In the genomic region with DNA sequence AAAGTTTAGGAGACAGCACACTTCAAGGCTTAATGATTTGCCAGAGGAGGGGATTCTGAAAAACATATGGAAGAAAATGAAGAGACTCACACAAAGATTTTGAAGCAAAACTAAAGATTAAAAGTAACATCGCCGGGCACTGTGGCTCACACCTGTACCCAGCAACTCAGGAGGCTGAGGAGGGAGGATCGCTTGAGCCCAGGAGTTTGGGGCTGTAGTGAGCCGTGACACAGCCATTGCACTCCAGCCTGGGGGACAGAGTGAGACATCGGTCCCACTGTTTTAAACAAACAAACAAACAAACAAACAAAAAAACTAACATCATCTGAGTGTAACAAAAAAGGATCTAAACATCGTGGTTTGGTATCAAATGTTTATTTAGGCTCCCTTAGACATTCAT, we compare ENCODE assay signal across 1 cellular context.
TF ChIP-seq lines count a peak whose summit lies in the region.

No MANE protein-coding gene starts in this region.

TF ChIP-seq in SK-N-SH treated with all-trans-retinoic acid at 6 μM for 48 hours, 23 proteins besides CTCF, POLR2A, EP300 and RAD21 (continued from another document):
- TF ChIP-seq, protein P1, sequence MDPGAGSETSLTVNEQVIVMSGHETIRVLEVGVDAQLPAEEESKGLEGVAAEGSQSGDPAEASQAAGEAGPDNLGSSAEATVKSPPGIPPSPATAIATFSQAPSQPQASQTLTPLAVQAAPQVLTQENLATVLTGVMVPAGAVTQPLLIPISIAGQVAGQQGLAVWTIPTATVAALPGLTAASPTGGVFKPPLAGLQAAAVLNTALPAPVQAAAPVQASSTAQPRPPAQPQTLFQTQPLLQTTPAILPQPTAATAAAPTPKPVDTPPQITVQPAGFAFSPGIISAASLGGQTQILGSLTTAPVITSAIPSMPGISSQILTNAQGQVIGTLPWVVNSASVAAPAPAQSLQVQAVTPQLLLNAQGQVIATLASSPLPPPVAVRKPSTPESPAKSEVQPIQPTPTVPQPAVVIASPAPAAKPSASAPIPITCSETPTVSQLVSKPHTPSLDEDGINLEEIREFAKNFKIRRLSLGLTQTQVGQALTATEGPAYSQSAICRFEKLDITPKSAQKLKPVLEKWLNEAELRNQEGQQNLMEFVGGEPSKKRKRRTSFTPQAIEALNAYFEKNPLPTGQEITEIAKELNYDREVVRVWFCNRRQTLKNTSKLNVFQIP (CRISPR knock-in tag; IDR thresholded peaks at IDR 0.05; ENCODE audit: borderline replicate concordance, low read depth) = no peak
- no peak for TF ChIP-seq ZNF8 (CRISPR knock-in tag; IDR thresholded peaks at IDR 0.05)
- no peak for TF ChIP-seq RARB (CRISPR knock-in tag; IDR thresholded peaks at IDR 0.05)
- TF ChIP-seq TCF4 (CRISPR knock-in tag; IDR thresholded peaks at IDR 0.05; ENCODE audit: borderline replicate concordance) = no peak
- no peak for TF ChIP-seq TOX (CRISPR knock-in tag; IDR thresholded peaks at IDR 0.05; ENCODE audit: borderline replicate concordance)
- TF ChIP-seq, protein P2, sequence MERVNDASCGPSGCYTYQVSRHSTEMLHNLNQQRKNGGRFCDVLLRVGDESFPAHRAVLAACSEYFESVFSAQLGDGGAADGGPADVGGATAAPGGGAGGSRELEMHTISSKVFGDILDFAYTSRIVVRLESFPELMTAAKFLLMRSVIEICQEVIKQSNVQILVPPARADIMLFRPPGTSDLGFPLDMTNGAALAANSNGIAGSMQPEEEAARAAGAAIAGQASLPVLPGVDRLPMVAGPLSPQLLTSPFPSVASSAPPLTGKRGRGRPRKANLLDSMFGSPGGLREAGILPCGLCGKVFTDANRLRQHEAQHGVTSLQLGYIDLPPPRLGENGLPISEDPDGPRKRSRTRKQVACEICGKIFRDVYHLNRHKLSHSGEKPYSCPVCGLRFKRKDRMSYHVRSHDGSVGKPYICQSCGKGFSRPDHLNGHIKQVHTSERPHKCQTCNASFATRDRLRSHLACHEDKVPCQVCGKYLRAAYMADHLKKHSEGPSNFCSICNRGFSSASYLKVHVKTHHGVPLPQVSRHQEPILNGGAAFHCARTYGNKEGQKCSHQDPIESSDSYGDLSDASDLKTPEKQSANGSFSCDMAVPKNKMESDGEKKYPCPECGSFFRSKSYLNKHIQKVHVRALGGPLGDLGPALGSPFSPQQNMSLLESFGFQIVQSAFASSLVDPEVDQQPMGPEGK (CRISPR knock-in tag; IDR thresholded peaks at IDR 0.05; ENCODE audit: borderline replicate concordance) = no peak
- no peak for TF ChIP-seq ESRRG (CRISPR knock-in tag; IDR thresholded peaks at IDR 0.05)
- no peak for TF ChIP-seq GLIS3 (CRISPR knock-in tag; IDR thresholded peaks at IDR 0.05)
- TF ChIP-seq, protein P3, sequence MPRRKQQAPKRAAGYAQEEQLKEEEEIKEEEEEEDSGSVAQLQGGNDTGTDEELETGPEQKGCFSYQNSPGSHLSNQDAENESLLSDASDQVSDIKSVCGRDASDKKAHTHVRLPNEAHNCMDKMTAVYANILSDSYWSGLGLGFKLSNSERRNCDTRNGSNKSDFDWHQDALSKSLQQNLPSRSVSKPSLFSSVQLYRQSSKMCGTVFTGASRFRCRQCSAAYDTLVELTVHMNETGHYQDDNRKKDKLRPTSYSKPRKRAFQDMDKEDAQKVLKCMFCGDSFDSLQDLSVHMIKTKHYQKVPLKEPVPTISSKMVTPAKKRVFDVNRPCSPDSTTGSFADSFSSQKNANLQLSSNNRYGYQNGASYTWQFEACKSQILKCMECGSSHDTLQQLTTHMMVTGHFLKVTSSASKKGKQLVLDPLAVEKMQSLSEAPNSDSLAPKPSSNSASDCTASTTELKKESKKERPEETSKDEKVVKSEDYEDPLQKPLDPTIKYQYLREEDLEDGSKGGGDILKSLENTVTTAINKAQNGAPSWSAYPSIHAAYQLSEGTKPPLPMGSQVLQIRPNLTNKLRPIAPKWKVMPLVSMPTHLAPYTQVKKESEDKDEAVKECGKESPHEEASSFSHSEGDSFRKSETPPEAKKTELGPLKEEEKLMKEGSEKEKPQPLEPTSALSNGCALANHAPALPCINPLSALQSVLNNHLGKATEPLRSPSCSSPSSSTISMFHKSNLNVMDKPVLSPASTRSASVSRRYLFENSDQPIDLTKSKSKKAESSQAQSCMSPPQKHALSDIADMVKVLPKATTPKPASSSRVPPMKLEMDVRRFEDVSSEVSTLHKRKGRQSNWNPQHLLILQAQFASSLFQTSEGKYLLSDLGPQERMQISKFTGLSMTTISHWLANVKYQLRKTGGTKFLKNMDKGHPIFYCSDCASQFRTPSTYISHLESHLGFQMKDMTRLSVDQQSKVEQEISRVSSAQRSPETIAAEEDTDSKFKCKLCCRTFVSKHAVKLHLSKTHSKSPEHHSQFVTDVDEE (CRISPR knock-in tag; IDR thresholded peaks at IDR 0.05) = no peak
- TF ChIP-seq ZFP30 (CRISPR knock-in tag; IDR thresholded peaks at IDR 0.05) = no peak
